Comparison of ENCODE assay signal across 22 cellular contexts in the genomic region with DNA sequence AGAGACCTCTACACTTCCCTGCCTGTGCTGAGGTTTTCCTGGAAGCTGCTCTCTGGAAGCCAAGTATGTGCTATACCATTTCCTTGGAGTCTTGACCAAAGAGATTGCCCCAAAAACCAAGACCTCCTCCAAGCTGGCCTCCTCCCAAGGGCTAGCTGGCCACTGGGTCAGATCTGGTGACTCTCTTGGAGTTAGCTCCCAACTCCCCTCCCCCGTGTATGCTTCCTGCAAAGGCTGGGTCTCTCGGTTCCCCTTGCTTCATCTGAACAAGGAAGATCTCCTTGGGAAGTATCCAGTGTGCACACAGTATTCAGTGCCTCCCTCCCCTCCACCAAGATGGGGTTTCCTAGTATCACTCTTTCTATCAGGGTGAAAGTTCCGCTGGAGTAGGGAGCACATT.
"Had no signal": no experiment of that assay in that cellular context is flagged by ENCODE, and none has a peak within 500 bp of the region (broad histone marks: within the 10 kb centered on the region; RNA-seq: fewer than 3 reads in every experiment).

No MANE protein-coding gene starts in this region.

- H3K27ac ChIP-seq: epithelial cell of prostate, gastrocnemius medialis, prostate gland, testis, vagina had no signal

- H3K4me3 Mint-ChIP-seq: endodermal cell; memory B cell; natural killer cell; stimulated activated effector memory CD8-positive, alpha-beta T cell treated with anti-CD3 and anti-CD28 coated beads, Interleukin-12 subunit alpha, Interleukin-12 subunit beta, amount 100 ng/mL, for 72 hours had no signal

- H3K4me3 ChIP-seq: gastrocnemius medialis, lung, prostate gland, right atrium auricular region, testis, vagina had no signal

- H3K36me3 ChIP-seq: gastrocnemius medialis, prostate gland, right atrium auricular region, vagina had no signal

- H3K4me1 Mint-ChIP-seq: memory B cell had no signal

- H3K9me3 ChIP-seq: prostate gland, testis had no signal

- H3K4me1 ChIP-seq: gastrocnemius medialis, prostate gland, testis had no signal

- H3K27ac Mint-ChIP-seq: endodermal cell; memory B cell; natural killer cell; stimulated activated effector memory CD8-positive, alpha-beta T cell treated with anti-CD3 and anti-CD28 coated beads, Interleukin-12 subunit alpha, Interleukin-12 subunit beta, amount 100 ng/mL, for 72 hours had no signal

- DNase-seq: effector CD8-positive, alpha-beta T cell; endodermal cell; foreskin fibroblast; gastrocnemius medialis; head of caudate nucleus; left ventricle myocardium superior; natural killer cell; nucleus accumbens; stimulated activated CD4-positive, alpha-beta T cell treated with anti-CD3 and anti-CD28 coated beads, Interleukin-2, amount 100 ng/mL, for 24 hours; stimulated activated CD4-positive, alpha-beta T cell treated with anti-CD3 and anti-CD28 coated beads, Interleukin-4, amount 100 ng/mL, for 24 hours; stimulated activated naive CD8-positive, alpha-beta T cell treated with anti-CD3 and anti-CD28 coated beads, Interleukin-15, Interleukin-2, amounts not matched to agents 100 U/mL and 50 U/mL, for 24 hours; substantia nigra; testis had no signal

- H3K27me3 ChIP-seq: right atrium auricular region, testis, vagina had no signal

- ATAC-seq: esophagus mucosa; gastrocnemius medialis; left ventricle myocardium superior; natural killer cell; sciatic nerve; stimulated activated effector memory CD8-positive, alpha-beta T cell treated with anti-CD3 and anti-CD28 coated beads, Interleukin-12 subunit alpha, Interleukin-12 subunit beta, amount 100 ng/mL, for 72 hours; stimulated activated naive CD8-positive, alpha-beta T cell treated with anti-CD3 and anti-CD28 coated beads, Interleukin-15, Interleukin-2, amounts not matched to agents 100 U/mL and 50 U/mL, for 24 hours had no signal

- H3K36me3 Mint-ChIP-seq: memory B cell; stimulated activated effector memory CD8-positive, alpha-beta T cell treated with anti-CD3 and anti-CD28 coated beads, Interleukin-12 subunit alpha, Interleukin-12 subunit beta, amount 100 ng/mL, for 72 hours had no signal
